In the genomic region with DNA sequence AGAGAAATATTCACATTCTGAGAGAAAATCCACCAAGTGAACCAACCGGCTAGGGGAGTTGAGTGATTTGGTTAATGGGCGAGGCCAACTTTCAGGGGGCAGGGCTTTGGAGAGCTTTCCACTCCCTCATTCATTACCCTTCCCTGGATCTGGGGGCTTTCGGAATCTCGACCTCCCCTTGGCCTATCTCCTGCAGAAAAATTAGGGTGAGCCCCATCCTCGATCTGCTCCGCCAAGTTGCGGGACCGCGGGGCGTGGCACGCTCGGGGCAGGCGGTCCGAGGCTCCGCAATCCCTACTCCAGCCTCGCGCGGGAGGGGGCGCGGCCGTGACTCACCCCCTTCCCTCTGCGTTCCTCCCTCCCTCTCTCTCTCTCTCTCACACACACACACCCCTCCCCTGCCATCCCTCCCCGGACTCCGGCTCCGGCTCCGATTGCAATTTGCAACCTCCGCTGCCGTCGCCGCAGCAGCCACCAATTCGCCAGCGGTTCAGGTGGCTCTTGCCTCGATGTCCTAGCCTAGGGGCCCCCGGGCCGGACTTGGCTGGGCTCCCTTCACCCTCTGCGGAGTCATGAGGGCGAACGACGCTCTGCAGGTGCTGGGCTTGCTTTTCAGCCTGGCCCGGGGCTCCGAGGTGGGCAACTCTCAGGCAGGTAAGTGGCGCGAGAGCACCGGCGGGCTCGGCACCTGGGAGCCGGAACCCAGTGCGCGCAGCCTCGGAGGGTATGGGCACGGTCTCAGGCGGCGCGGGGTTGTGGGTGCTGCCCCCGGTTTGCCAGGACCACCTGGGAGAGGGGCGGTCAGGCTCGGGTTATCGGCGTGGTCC, we compare ENCODE assay signal across 1 cellular context.
TF ChIP-seq lines count a peak whose summit lies in the region.

ERBB3 (plus strand) TSS at position 437 of the 827 bp plus-strand sequence; CDS start at position 573, 136 bp downstream.

TF ChIP-seq in K562, 482 proteins besides CTCF, POLR2A, EP300 and RAD21 (continued from another document and continues in another):
- TF ChIP-seq, protein P1, sequence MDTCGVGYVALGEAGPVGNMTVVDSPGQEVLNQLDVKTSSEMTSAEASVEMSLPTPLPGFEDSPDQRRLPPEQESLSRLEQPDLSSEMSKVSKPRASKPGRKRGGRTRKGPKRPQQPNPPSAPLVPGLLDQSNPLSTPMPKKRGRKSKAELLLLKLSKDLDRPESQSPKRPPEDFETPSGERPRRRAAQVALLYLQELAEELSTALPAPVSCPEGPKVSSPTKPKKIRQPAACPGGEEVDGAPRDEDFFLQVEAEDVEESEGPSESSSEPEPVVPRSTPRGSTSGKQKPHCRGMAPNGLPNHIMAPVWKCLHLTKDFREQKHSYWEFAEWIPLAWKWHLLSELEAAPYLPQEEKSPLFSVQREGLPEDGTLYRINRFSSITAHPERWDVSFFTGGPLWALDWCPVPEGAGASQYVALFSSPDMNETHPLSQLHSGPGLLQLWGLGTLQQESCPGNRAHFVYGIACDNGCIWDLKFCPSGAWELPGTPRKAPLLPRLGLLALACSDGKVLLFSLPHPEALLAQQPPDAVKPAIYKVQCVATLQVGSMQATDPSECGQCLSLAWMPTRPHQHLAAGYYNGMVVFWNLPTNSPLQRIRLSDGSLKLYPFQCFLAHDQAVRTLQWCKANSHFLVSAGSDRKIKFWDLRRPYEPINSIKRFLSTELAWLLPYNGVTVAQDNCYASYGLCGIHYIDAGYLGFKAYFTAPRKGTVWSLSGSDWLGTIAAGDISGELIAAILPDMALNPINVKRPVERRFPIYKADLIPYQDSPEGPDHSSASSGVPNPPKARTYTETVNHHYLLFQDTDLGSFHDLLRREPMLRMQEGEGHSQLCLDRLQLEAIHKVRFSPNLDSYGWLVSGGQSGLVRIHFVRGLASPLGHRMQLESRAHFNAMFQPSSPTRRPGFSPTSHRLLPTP (IDR thresholded peaks at IDR 0.05; ENCODE audit: borderline replicate concordance, extremely low read depth, insufficient read length), result no peak
- TF ChIP-seq POLR2AphosphoS5 (IDR thresholded peaks at IDR 0.05; ENCODE audit: control insufficient read depth, insufficient read depth, low read depth, low read length) (no peak), TOE1 (IDR thresholded peaks at IDR 0.05; ENCODE audit: borderline replicate concordance) (no peak), TOE1 (CRISPR knock-in tag; IDR thresholded peaks at IDR 0.05; ENCODE audit: borderline replicate concordance, low read depth) (no peak), EGR1 (conservative IDR thresholded peaks at IDR 0.05) (no peak; the same call in 1 of the 2 replicates), KAT7 (CRISPR knock-in tag; IDR thresholded peaks at IDR 0.05; ENCODE audit: borderline replicate concordance) (peak; percentile 73; the same call in 1 of the 2 replicates), SP1 (CRISPR knock-in tag; IDR thresholded peaks at IDR 0.05) (peak; percentile 76), PHTF2 (CRISPR knock-in tag; IDR thresholded peaks at IDR 0.05) (no peak), SPI1 (IDR thresholded peaks at IDR 0.05; ENCODE audit: borderline replicate concordance, low read depth, low read length) (no peak), ZNF584 (CRISPR knock-in tag; IDR thresholded peaks at IDR 0.05; ENCODE audit: low read depth) (no peak; the same call in 1 of the 2 replicates), NFYB (IDR thresholded peaks at IDR 0.05; ENCODE audit: extremely low read depth, insufficient read length) (no peak), HMG20B (CRISPR knock-in tag; IDR thresholded peaks at IDR 0.05) (no peak), ZNF347 (CRISPR knock-in tag; IDR thresholded peaks at IDR 0.05; ENCODE audit: low read depth) (no peak), HDAC1 (IDR thresholded peaks at IDR 0.05) (peak in 1 of 2 experiments; percentile 91; a peak in 2 of 4 replicates), KLF16 (IDR thresholded peaks at IDR 0.05) (no peak), POLR2G (IDR thresholded peaks at IDR 0.05; ENCODE audit: low read depth, low read length) (peak; percentile 79), RBM14 (IDR thresholded peaks at IDR 0.05; ENCODE audit: borderline replicate concordance, insufficient read depth, low read depth, low read length) (no peak), ZBTB7A (IDR thresholded peaks at IDR 0.05; ENCODE audit: borderline replicate concordance, control insufficient read depth, low read depth, low read length) (peak; percentile 86; the same call in 1 of the 2 replicates), ZNF175 (CRISPR knock-in tag; IDR thresholded peaks at IDR 0.05; ENCODE audit: low read depth) (no peak), MED1 (CRISPR knock-in tag; IDR thresholded peaks at IDR 0.05; ENCODE audit: borderline replicate concordance) (no peak), TRIM25 (IDR thresholded peaks at IDR 0.05; ENCODE audit: borderline replicate concordance) (no peak), SUPT5H (IDR thresholded peaks at IDR 0.05) (peak; percentile 52), NFATC3 (IDR thresholded peaks at IDR 0.05) (no peak), RBM39 (optimal IDR thresholded peaks at IDR 0.05; ENCODE audit: low read depth, low read length) (no peak), EHMT2 (IDR thresholded peaks at IDR 0.05) (no peak), MCM7 (IDR thresholded peaks at IDR 0.05) (no peak), ETS2 (tag; IDR thresholded peaks at IDR 0.05; ENCODE audit: borderline replicate concordance, poor library complexity, severe bottlenecking) (no peak), ZNF224 (CRISPR knock-in tag; IDR thresholded peaks at IDR 0.05) (peak; percentile 43; the same call in 1 of the 2 replicates), ZNF717 (CRISPR knock-in tag; IDR thresholded peaks at IDR 0.05) (no peak), ZNF639 (CRISPR knock-in tag; conservative IDR thresholded peaks at IDR 0.05 in 1 of 2, IDR thresholded peaks at IDR 0.05 in 1 of 2) (0 out of 4 replicates have a peak, but pooled peaks of 1 of the 2 experiments have one; percentile 33), STAT5B (CRISPR knock-in tag; IDR thresholded peaks at IDR 0.05) (no peak), THRAP3 (IDR thresholded peaks at IDR 0.05; ENCODE audit: borderline replicate concordance) (no peak), ZNF785 (CRISPR knock-in tag; IDR thresholded peaks at IDR 0.05) (no peak), ZNF280A (IDR thresholded peaks at IDR 0.05; ENCODE audit: low read depth, partially characterized antibody) (no peak), ZFP30 (CRISPR knock-in tag; IDR thresholded peaks at IDR 0.05; ENCODE audit: borderline replicate concordance) (no peak), CSDE1 (IDR thresholded peaks at IDR 0.05) (no peak)
- TF ChIP-seq, protein P2, sequence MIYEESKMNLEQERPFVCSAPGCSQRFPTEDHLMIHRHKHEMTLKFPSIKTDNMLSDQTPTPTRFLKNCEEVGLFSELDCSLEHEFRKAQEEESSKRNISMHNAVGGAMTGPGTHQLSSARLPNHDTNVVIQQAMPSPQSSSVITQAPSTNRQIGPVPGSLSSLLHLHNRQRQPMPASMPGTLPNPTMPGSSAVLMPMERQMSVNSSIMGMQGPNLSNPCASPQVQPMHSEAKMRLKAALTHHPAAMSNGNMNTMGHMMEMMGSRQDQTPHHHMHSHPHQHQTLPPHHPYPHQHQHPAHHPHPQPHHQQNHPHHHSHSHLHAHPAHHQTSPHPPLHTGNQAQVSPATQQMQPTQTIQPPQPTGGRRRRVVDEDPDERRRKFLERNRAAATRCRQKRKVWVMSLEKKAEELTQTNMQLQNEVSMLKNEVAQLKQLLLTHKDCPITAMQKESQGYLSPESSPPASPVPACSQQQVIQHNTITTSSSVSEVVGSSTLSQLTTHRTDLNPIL (CRISPR knock-in tag; IDR thresholded peaks at IDR 0.05), result no peak
- TF ChIP-seq, protein P3, sequence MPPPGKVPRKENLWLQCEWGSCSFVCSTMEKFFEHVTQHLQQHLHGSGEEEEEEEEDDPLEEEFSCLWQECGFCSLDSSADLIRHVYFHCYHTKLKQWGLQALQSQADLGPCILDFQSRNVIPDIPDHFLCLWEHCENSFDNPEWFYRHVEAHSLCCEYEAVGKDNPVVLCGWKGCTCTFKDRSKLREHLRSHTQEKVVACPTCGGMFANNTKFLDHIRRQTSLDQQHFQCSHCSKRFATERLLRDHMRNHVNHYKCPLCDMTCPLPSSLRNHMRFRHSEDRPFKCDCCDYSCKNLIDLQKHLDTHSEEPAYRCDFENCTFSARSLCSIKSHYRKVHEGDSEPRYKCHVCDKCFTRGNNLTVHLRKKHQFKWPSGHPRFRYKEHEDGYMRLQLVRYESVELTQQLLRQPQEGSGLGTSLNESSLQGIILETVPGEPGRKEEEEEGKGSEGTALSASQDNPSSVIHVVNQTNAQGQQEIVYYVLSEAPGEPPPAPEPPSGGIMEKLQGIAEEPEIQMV (tag; conservative IDR thresholded peaks at IDR 0.05; ENCODE audit: low read depth), result no peak
- TF ChIP-seq, protein P4, sequence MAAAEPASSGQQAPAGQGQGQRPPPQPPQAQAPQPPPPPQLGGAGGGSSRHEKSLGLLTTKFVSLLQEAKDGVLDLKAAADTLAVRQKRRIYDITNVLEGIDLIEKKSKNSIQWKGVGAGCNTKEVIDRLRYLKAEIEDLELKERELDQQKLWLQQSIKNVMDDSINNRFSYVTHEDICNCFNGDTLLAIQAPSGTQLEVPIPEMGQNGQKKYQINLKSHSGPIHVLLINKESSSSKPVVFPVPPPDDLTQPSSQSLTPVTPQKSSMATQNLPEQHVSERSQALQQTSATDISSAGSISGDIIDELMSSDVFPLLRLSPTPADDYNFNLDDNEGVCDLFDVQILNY (CRISPR knock-in tag; IDR thresholded peaks at IDR 0.05), result no peak
- TF ChIP-seq, protein P5, sequence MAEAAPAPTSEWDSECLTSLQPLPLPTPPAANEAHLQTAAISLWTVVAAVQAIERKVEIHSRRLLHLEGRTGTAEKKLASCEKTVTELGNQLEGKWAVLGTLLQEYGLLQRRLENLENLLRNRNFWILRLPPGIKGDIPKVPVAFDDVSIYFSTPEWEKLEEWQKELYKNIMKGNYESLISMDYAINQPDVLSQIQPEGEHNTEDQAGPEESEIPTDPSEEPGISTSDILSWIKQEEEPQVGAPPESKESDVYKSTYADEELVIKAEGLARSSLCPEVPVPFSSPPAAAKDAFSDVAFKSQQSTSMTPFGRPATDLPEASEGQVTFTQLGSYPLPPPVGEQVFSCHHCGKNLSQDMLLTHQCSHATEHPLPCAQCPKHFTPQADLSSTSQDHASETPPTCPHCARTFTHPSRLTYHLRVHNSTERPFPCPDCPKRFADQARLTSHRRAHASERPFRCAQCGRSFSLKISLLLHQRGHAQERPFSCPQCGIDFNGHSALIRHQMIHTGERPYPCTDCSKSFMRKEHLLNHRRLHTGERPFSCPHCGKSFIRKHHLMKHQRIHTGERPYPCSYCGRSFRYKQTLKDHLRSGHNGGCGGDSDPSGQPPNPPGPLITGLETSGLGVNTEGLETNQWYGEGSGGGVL (CRISPR knock-in tag; IDR thresholded peaks at IDR 0.05), result no peak
